1 cellular context compared by ENCODE assay signal in the genomic region with DNA sequence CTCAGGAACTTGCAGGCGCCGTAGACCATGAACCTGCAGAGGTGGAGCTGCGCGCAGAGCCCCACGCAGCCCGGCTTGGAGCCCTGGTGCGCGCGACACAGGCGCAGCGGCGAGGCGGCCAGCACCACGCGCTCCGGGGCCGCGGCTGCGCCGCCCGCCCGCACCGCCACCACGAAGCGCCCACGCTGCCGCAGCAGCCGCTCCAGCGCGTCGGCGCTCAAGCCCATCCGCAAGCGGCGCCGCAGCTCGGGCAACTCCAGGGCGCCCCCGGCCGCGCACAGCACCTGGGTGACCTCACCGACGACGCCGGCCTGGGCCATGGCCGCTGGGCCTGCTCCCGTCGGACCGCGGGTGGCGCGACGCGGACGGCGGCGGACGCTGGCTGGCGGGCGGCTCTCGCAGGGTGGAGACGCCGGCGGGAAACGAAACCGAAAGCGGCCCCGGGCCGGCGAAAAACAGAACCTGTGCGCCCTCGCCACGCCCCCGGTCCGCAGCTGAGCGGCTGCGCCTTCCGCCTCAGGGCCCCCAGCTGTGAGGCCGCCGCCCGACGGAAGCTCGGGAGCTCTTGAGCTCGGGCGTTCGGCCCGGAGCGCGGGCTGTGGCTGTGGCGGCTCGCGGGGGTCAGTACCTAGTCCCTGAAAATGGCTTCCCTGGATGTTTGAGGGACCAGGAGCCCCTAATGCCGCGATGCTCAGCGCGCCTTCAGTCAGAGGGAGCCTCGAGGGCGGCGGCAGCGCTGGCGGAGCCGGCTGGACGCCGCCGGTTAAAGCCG.
TF ChIP-seq lines count a peak whose summit lies in the region.

TSS of gene PARP12 (minus strand) at position 424 of the 772 bp plus-strand sequence. CDS start at position 320, 104 bp downstream.

TF ChIP-seq in K562, 482 proteins besides CTCF, POLR2A, EP300 and RAD21 (continued from another document and continues in another):
- TF ChIP-seq NEUROD1 (IDR thresholded peaks at IDR 0.05; ENCODE audit: borderline replicate concordance, low read depth, low read length, partially characterized antibody) = no peak
- TF ChIP-seq FOXJ3 (CRISPR knock-in tag; IDR thresholded peaks at IDR 0.05) = no peak
- TF ChIP-seq BHLHE40 (IDR thresholded peaks at IDR 0.05; ENCODE audit: low read length) = peak; percentile 62
- no peak for TF ChIP-seq ZNF75A (CRISPR knock-in tag; IDR thresholded peaks at IDR 0.05)
- no peak for TF ChIP-seq ZNF140 (CRISPR knock-in tag; IDR thresholded peaks at IDR 0.05)
- peak; percentile 94; the same call in 1 of the 2 replicates for TF ChIP-seq MYNN (IDR thresholded peaks at IDR 0.05)
- no peak for TF ChIP-seq MYNN (CRISPR knock-in tag; IDR thresholded peaks at IDR 0.05)
- no peak for TF ChIP-seq ELF4 (CRISPR knock-in tag; IDR thresholded peaks at IDR 0.05)
- no peak for TF ChIP-seq BDP1 (IDR thresholded peaks at IDR 0.05; ENCODE audit: insufficient read depth, insufficient read length)
- peak; percentile 89 for TF ChIP-seq ATF2 (CRISPR knock-in tag; IDR thresholded peaks at IDR 0.05)
- peak; percentile 58; the same call in 1 of the 2 replicates for TF ChIP-seq ZNF232 (CRISPR knock-in tag; IDR thresholded peaks at IDR 0.05)
- TF ChIP-seq NCOA6 (IDR thresholded peaks at IDR 0.05) = peak; percentile 98
- no peak for TF ChIP-seq CGGBP1 (CRISPR knock-in tag; IDR thresholded peaks at IDR 0.05)
- no peak for TF ChIP-seq HNRNPH1 (optimal IDR thresholded peaks at IDR 0.05; ENCODE audit: low read depth, low read length)
- TF ChIP-seq, protein P1, sequence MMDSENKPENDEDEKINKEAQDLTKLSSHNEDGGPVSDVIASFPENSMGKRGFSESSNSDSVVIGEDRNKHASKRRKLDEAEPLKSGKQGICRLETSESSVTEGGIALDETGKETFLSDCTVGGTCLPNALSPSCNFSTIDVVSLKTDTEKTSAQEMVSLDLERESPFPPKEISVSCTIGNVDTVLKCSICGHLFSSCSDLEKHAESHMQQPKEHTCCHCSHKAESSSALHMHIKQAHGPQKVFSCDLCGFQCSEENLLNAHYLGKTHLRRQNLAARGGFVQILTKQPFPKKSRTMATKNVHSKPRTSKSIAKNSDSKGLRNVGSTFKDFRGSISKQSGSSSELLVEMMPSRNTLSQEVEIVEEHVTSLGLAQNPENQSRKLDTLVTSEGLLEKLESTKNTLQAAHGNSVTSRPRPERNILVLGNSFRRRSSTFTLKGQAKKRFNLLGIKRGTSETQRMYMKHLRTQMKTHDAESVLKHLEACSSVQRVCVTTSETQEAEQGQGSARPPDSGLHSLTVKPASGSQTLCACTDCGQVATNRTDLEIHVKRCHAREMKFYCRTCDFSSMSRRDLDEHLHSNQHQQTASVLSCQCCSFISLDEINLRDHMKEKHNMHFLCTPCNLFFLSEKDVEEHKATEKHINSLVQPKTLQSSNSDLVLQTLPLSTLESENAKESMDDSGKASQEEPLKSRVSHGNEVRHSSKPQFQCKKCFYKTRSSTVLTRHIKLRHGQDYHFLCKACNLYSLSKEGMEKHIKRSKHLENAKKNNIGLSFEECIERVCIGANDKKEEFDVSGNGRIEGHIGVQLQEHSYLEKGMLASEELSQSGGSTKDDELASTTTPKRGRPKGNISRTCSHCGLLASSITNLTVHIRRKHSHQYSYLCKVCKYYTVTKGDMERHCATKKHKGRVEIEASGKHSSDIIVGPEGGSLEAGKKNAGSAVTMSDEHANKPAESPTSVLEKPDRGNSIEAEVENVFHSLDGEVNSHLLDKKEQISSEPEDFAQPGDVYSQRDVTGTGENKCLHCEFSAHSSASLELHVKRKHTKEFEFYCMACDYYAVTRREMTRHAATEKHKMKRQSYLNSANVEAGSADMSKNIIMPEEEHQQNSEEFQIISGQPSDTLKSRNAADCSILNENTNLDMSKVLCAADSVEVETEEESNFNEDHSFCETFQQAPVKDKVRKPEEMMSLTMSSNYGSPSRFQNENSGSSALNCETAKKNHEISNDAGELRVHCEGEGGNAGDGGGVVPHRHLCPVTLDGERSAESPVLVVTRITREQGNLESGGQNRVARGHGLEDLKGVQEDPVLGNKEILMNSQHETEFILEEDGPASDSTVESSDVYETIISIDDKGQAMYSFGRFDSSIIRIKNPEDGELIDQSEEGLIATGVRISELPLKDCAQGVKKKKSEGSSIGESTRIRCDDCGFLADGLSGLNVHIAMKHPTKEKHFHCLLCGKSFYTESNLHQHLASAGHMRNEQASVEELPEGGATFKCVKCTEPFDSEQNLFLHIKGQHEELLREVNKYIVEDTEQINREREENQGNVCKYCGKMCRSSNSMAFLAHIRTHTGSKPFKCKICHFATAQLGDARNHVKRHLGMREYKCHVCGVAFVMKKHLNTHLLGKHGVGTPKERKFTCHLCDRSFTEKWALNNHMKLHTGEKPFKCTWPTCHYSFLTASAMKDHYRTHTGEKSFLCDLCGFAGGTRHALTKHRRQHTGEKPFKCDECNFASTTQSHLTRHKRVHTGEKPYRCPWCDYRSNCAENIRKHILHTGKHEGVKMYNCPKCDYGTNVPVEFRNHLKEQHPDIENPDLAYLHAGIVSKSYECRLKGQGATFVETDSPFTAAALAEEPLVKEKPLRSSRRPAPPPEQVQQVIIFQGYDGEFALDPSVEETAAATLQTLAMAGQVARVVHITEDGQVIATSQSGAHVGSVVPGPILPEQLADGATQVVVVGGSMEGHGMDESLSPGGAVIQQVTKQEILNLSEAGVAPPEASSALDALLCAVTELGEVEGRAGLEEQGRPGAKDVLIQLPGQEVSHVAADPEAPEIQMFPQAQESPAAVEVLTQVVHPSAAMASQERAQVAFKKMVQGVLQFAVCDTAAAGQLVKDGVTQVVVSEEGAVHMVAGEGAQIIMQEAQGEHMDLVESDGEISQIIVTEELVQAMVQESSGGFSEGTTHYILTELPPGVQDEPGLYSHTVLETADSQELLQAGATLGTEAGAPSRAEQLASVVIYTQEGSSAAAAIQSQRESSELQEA (IDR thresholded peaks at IDR 0.05; ENCODE audit: low read depth) = peak; percentile 86
- peak; percentile 47; the same call in 1 of the 2 replicates for TF ChIP-seq ZBTB7A (IDR thresholded peaks at IDR 0.05; ENCODE audit: borderline replicate concordance, control insufficient read depth, low read depth, low read length)
- no peak for TF ChIP-seq KHSRP (IDR thresholded peaks at IDR 0.05)
- no peak for TF ChIP-seq HIVEP1 (CRISPR knock-in tag; IDR thresholded peaks at IDR 0.05)
- TF ChIP-seq RB1 (IDR thresholded peaks at IDR 0.05; ENCODE audit: low read depth) = peak; percentile 89; the same call in 1 of the 2 replicates
- no peak for TF ChIP-seq HDAC3 (IDR thresholded peaks at IDR 0.05; ENCODE audit: borderline replicate concordance, partially characterized antibody)
- TF ChIP-seq CUX1 (CRISPR knock-in tag; IDR thresholded peaks at IDR 0.05) = no peak
- TF ChIP-seq ZNF551 (CRISPR knock-in tag; IDR thresholded peaks at IDR 0.05) = no peak
- TF ChIP-seq USF2 (CRISPR knock-in tag; IDR thresholded peaks at IDR 0.05) = no peak
